ENCODE assay signal across 8 cellular contexts in genomic region chr4:139692300-139693012, GRCh38. TPM values are rescaled to one million over a fixed set of nuclear protein-coding genes. Genes with fewer than 3 reads are reported as not detected.
DNase-seq lines count a peak whose midpoint lies in the region; ATAC-seq, FAIRE-seq and TF ChIP-seq lines count a peak whose summit lies in the region.
"Had no signal": no experiment of that assay in that cellular context is flagged by ENCODE, and none has a peak within 500 bp of the region (broad histone marks: within the 10 kb centered on the region; RNA-seq: fewer than 3 reads in every experiment).

No MANE protein-coding gene starts in this region.

- peak; percentile 40 for DNase-seq in NAMALWA (ENCODE audit: low spot score)
- peak; percentile 12 for DNase-seq in endothelial cell of umbilical vein (ENCODE audit: low read depth, low spot score)
- DNase-seq in progenitor cell of endocrine pancreas (ENCODE audit: low spot score, unreplicated experiment) = no peak
- DNase-seq in vagina (ENCODE audit: extremely low spot score in 2 of 2) = no peak
- no peak for DNase-seq in occipital lobe (lab: John Stamatoyannopoulos, UW)

- peak overlapping the region; percentile 19 for H3K27ac Mint-ChIP-seq in progenitor cell of endocrine pancreas

- no peak overlapping the region for H3K4me3 ChIP-seq in GM12875 (ENCODE audit: low read depth, low read length)
- no peak overlapping the region for H3K4me3 ChIP-seq in endothelial cell of umbilical vein (replicated peaks in 1 of 3; ENCODE audit: insufficient read depth in 1 of 3, low read depth in 1 of 3, low read length in 3 of 3)
- no peak overlapping the region for H3K4me3 ChIP-seq in vagina

- POLR2A ChIA-PET in endothelial cell of umbilical vein (lab: Charles Lee) = no interaction called here

- H3K27me3 ChIP-seq in endothelial cell of umbilical vein (ENCODE audit: control insufficient read depth in 2 of 2, insufficient read depth in 2 of 2, low read length in 2 of 2) (no peaks in the 10 kb centered on the region), vagina (no peaks in the 10 kb centered on the region)

- BruUV-seq in endothelial cell of umbilical vein (replicated peaks; lab: Mats Ljungman, UMichigan) = no TSS peak

- peaks cover 21% of the 10 kb centered on the region for H3K4me1 Mint-ChIP-seq in progenitor cell of endocrine pancreas (ENCODE audit: low read depth)

- peak; percentile 38; the same call in 1 of the 2 replicates for TF ChIP-seq CTCF in GM12875 (IDR thresholded peaks at IDR 0.05; ENCODE audit: borderline replicate concordance, insufficient read depth, low read depth, low read length)
- TF ChIP-seq CTCF in endothelial cell of umbilical vein (IDR thresholded peaks at IDR 0.05; ENCODE audit: extremely low read depth in 1 of 2, insufficient read depth in 1 of 2, low read depth in 1 of 2, low read length in 2 of 2) = peak in 1 of 2 donors; percentile 21
- TF ChIP-seq CTCF in progenitor cell of endocrine pancreas (IDR thresholded peaks at IDR 0.05; ENCODE audit: unreplicated experiment) = peak; percentile 39
- no peak for TF ChIP-seq CTCF in vagina (IDR thresholded peaks at IDR 0.05)

- no peak for FAIRE-seq in endothelial cell of umbilical vein (lab: Jason Lieb, UNC)
- FAIRE-seq: TTC549 had no signal

- H4K20me1 ChIP-seq in endothelial cell of umbilical vein (replicated peaks; ENCODE audit: control insufficient read depth, extremely low read depth, insufficient read depth, low read length) = no peaks in the 10 kb centered on the region

- H3K79me2 ChIP-seq in endothelial cell of umbilical vein (ENCODE audit: control insufficient read depth, insufficient read depth, low read length) = no peaks in the 10 kb centered on the region

- no peaks in the 10 kb centered on the region for H3K27me3 Mint-ChIP-seq in progenitor cell of endocrine pancreas

- intact Hi-C loops in endothelial cell of umbilical vein (cut with micrococcal nuclease) (no loop called here), vagina (cut with DNase I) (no loop called here)

- peaks cover 9% of the 10 kb centered on the region for H3K9me3 Mint-ChIP-seq in progenitor cell of endocrine pancreas (ENCODE audit: low read depth)

- no peak overlapping the region for H3K4me2 ChIP-seq in endothelial cell of umbilical vein (ENCODE audit: insufficient read depth, low read length)

- H3K36me3 Mint-ChIP-seq in progenitor cell of endocrine pancreas (ENCODE audit: insufficient read depth) = peaks cover 40% of the 10 kb centered on the region

- ATAC-seq in HG03520 (IDR thresholded peaks at IDR 0.05; ENCODE audit: unreplicated experiment) = no peak

- dilution Hi-C loops in endothelial cell of umbilical vein (cut with MboI; ENCODE audit: extremely low pct_ligation_motif_present, low sequenced_read_pairs) = no loop called here

- CTCF ChIA-PET in endothelial cell of umbilical vein (lab: Charles Lee) = interaction anchor here (0.7 to 1.2 kb wide), 3 partner anchors 12 to 36 kb away, joined by 3 to 4 read pairs (median 3); no protein-coding TSS in a partner anchor

- no peak overlapping the region for H3K27ac ChIP-seq in endothelial cell of umbilical vein (ENCODE audit: insufficient read depth, low read depth, low read length)
- no peak overlapping the region for H3K27ac ChIP-seq in vagina

- H3K36me3 ChIP-seq in endothelial cell of umbilical vein (ENCODE audit: control insufficient read depth in 2 of 2, extremely low read depth in 1 of 2, insufficient read depth in 2 of 2, low read length in 2 of 2) = no peaks in the 10 kb centered on the region
- H3K36me3 ChIP-seq in vagina = peaks cover 0 to 11% of the 10 kb centered on the region in 2 donors

- no peak overlapping the region for H2AFZ ChIP-seq in endothelial cell of umbilical vein (ENCODE audit: low read depth, low read length)

- H3K9me1 ChIP-seq in endothelial cell of umbilical vein (replicated peaks; ENCODE audit: control insufficient read depth, extremely low read depth, insufficient read depth, low read length) = no peaks in the 10 kb centered on the region

- no peak overlapping the region for H3K9ac ChIP-seq in endothelial cell of umbilical vein (replicated peaks; ENCODE audit: extremely low read depth, insufficient read depth, low read length)

- H3K4me3 Mint-ChIP-seq in progenitor cell of endocrine pancreas (ENCODE audit: low read depth) = no peak overlapping the region

- H3K9me3 ChIP-seq in endothelial cell of umbilical vein (replicated peaks; ENCODE audit: control insufficient read depth, insufficient read depth, low read length) (no peaks in the 10 kb centered on the region), vagina (peaks cover 2% of the 10 kb centered on the region)

- TF ChIP-seq POLR2A in endothelial cell of umbilical vein (IDR thresholded peaks at IDR 0.05; ENCODE audit: low read depth, low read length) (no peak), vagina (IDR thresholded peaks at IDR 0.05) (no peak)

- no peaks in the 10 kb centered on the region for H3K4me1 ChIP-seq in endothelial cell of umbilical vein (ENCODE audit: control insufficient read depth, extremely low read depth, insufficient read depth, low read length)
- peaks cover 8% of the 10 kb centered on the region for H3K4me1 ChIP-seq in vagina

TF ChIP-seq in endothelial cell of umbilical vein, 7 proteins besides CTCF, POLR2A, EP300 and RAD21:
- TF ChIP-seq MAX (IDR thresholded peaks at IDR 0.05; ENCODE audit: insufficient read depth, insufficient read length) (no peak), JUN (IDR thresholded peaks at IDR 0.05; ENCODE audit: borderline replicate concordance, insufficient read depth, insufficient read length, low read depth) (no peak), GATA2 (IDR thresholded peaks at IDR 0.05; ENCODE audit: insufficient read depth, insufficient read length, low read depth, low read length) (no peak), FOS (IDR thresholded peaks at IDR 0.05; ENCODE audit: borderline replicate concordance, insufficient read depth, low read length) (no peak), EZH2 (IDR thresholded peaks at IDR 0.05; ENCODE audit: borderline replicate concordance, low read depth, low read length, severe bottlenecking) (no peak), POLR2AphosphoS5 (IDR thresholded peaks at IDR 0.05; ENCODE audit: insufficient read depth, low read depth, low read length) (no peak)

RNA-seq across cellular contexts. Expression of gene MGST2, which starts 26.8 kb away (rescaled TPM):
- total RNA-seq in endothelial cell of umbilical vein = 62.4 and 64.3 TPM in 2 replicates
- polyA plus RNA-seq in endothelial cell of umbilical vein = 57.3 and 78.9 TPM in 2 replicates
- polyA plus RNA-seq in endothelial cell of umbilical vein (2011; cell fraction: cytosol; rRNA removed) = 59.1 and 66.0 TPM in 2 replicates
- 21.2 and 30.8 TPM in 2 replicates for polyA plus RNA-seq in endothelial cell of umbilical vein (2011; cell fraction: nucleus; rRNA removed)
- polyA plus RNA-seq in endothelial cell of umbilical vein (2012) = 36.4 and 47.7 TPM in 2 replicates
- polyA minus RNA-seq in endothelial cell of umbilical vein = 21.0 and 22.2 TPM in 2 replicates
- polyA minus RNA-seq in endothelial cell of umbilical vein (2011; cell fraction: cytosol; rRNA and poly(A)+ RNA removed) = 15.0 TPM
- 19.6 and 25.7 TPM in 2 replicates for polyA minus RNA-seq in endothelial cell of umbilical vein (2011; cell fraction: nucleus; rRNA and poly(A)+ RNA removed)
- 62.5 and 66.1 TPM in 2 replicates for total RNA-seq in progenitor cell of endocrine pancreas
- total RNA-seq in vagina = 78.3 TPM
- 8.6 TPM for total RNA-seq in occipital lobe

Comparison
In these comparisons a context has a peak if more than half of its experiments do, and no peak if none do; other contexts are left out.
1. CTCF ChIP-seq: peak in GM12875 (single experiment) and progenitor cell of endocrine pancreas (single experiment); none in vagina (0 of 3).
2. DNase-seq: peak in NAMALWA (single experiment) and endothelial cell of umbilical vein (single experiment); none in progenitor cell of endocrine pancreas (single experiment), vagina (0 of 2) and occipital lobe (single experiment).